Comparison of ENCODE assay signal across 9 cellular contexts in the genomic region with DNA sequence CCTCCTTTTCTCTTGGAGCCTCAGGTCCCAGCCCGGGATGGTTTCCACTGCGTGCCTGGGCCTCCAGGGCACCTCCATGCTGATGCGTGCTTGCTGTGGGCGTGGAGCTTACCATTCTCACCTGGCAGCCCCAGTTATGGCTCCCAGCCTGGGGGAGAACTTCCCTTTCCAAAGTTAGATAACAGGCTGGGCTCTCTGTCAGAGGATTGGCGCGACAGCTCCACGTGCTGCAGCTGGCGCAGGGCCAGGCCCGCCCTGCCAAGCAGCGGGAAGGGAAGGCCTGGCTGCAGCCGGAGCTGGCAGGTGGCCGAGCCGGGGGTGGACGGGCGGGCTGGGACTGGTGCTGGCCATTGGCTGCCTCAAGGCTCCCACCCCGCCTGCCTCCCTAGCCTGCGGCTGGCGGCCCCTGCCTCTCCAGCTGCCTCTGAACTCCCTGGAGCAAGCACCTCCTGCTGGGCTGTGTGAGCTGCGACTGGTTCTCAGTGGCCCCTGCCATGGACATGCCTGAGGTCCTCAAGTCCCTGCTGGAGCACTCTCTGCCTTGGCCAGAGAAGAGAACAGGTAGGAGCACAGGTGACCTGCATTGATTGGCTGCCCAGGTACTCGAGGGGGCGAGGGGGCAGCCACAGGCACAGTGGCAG. TPM values are rescaled to one million over a fixed set of nuclear protein-coding genes. Genes with fewer than 3 reads are reported as not detected.
A peak's percentile ranks its signal among the peaks of the same experiment; 100 is the strongest.
DNase-seq lines count a peak whose midpoint lies in the region; ATAC-seq and TF ChIP-seq lines count a peak whose summit lies in the region.
"Had no signal": no experiment of that assay in that cellular context is flagged by ENCODE, and none has a peak within 500 bp of the region (broad histone marks: within the 10 kb centered on the region; RNA-seq: fewer than 3 reads in every experiment).

No MANE protein-coding gene starts in this region.

- no peak for TF ChIP-seq CTCF in vagina (IDR thresholded peaks at IDR 0.05)

- ATAC-seq in GM18909 (IDR thresholded peaks at IDR 0.05; ENCODE audit: poor library complexity, unreplicated experiment): no peak

- H3K4me3 ChIP-seq in muscle layer of duodenum (ENCODE audit: low read depth in 1 of 2, low read length in 2 of 2): peak overlapping the region; percentile 70 to 82
- peak overlapping the region; percentile 47 to 48 for H3K4me3 ChIP-seq in vagina

- H3K4me1 ChIP-seq in muscle layer of duodenum (ENCODE audit: control insufficient read depth in 1 of 2, insufficient read depth in 2 of 2, low read length in 2 of 2): peaks cover 10 to 31% of the 10 kb centered on the region in 2 donors
- peaks cover 38% of the 10 kb centered on the region for H3K4me1 ChIP-seq in vagina

- H3K27me3 ChIP-seq in muscle layer of duodenum (ENCODE audit: low read depth, low read length) (no peaks in the 10 kb centered on the region), vagina (no peaks in the 10 kb centered on the region)

- H3K9me3 ChIP-seq in muscle layer of duodenum (ENCODE audit: control insufficient read depth in 1 of 2, low read length in 2 of 2): no peaks in the 10 kb centered on the region
- no peaks in the 10 kb centered on the region for H3K9me3 ChIP-seq in vagina

- TF ChIP-seq POLR2A in vagina (IDR thresholded peaks at IDR 0.05): no peak

- H3K27ac ChIP-seq in muscle layer of duodenum (ENCODE audit: low read length) (peak overlapping the region; percentile 16), vagina (peak overlapping the region; percentile 77)

- H3K36me3 ChIP-seq in muscle layer of duodenum (ENCODE audit: control insufficient read depth in 1 of 2, insufficient read depth in 2 of 2, low read length in 2 of 2): peaks cover 0 to 5% of the 10 kb centered on the region in 2 donors
- H3K36me3 ChIP-seq in vagina: no peaks in the 10 kb centered on the region

- intact Hi-C loops in vagina (cut with DNase I): no loop called here

- DNase-seq in SIG-M5 treated with dmso at 0.1 percent for 504 hours (lab: John Stamatoyannopoulos, UW; ENCODE audit: unreplicated experiment) (peak; percentile 61), SIG-M5 (lab: John Stamatoyannopoulos, UW) (no peak), NCI-H2081 (lab: John Stamatoyannopoulos, UW) (peak; percentile 93 to 94), UCSD-AML1 (lab: John Stamatoyannopoulos, UW; ENCODE audit: unreplicated experiment) (peak; percentile 53), fibroblast of gingiva (ENCODE audit: low read depth) (peak; percentile 91), vagina (ENCODE audit: extremely low spot score in 2 of 2) (peak; percentile 96)
- DNase-seq: CD4-positive, CD25-positive, alpha-beta regulatory T cell had no signal

RNA-seq across cellular contexts. Expression of gene TEF, which starts 14.6 kb away (rescaled TPM):
- 12.0 TPM for total RNA-seq in vagina
